14 cellular contexts compared by ENCODE assay signal in genomic region chr12:14138495-14138894, GRCh38.
DNase-seq lines count a peak whose midpoint lies in the region; ATAC-seq and TF ChIP-seq lines count a peak whose summit lies in the region.
"Had no signal": no experiment of that assay in that cellular context is flagged by ENCODE, and none has a peak within 500 bp of the region (broad histone marks: within the 10 kb centered on the region; RNA-seq: fewer than 3 reads in every experiment).

No MANE protein-coding gene starts in this region.

- ATAC-seq in HG03175 (IDR thresholded peaks at IDR 0.05; ENCODE audit: unreplicated experiment) = peak; percentile 59
- no peak for ATAC-seq in GM19023 (IDR thresholded peaks at IDR 0.05; ENCODE audit: unreplicated experiment)
- ATAC-seq: body of pancreas, heart right ventricle, upper lobe of right lung had no signal

- H3K4me1 Mint-ChIP-seq in brain (no peaks in the 10 kb centered on the region), neural crest cell (no peaks in the 10 kb centered on the region)

- H3K9me3 Mint-ChIP-seq in brain (peaks cover 0 to 2% (median 0%) of the 10 kb centered on the region in 5 experiments), neural crest cell (no peaks in the 10 kb centered on the region)
- H3K9me3 Mint-ChIP-seq: T-helper 1 cell treated with Interleukin-12 subunit alpha and Interleukin-12 subunit beta and Interleukin-4 antibody, amounts not matched to agents 30 μg/mL and 1 μg/mL, for 36 hours had no signal

- H3K27ac Mint-ChIP-seq in brain = no peak overlapping the region
- no peak overlapping the region for H3K27ac Mint-ChIP-seq in neural crest cell (ENCODE audit: unreplicated experiment)
- H3K27ac Mint-ChIP-seq: T-helper 1 cell treated with Interleukin-12 subunit alpha and Interleukin-12 subunit beta and Interleukin-4 antibody, amounts not matched to agents 30 μg/mL and 1 μg/mL, for 36 hours had no signal

- H3K36me3 Mint-ChIP-seq in brain = no peaks in the 10 kb centered on the region
- no peaks in the 10 kb centered on the region for H3K36me3 Mint-ChIP-seq in neural crest cell (ENCODE audit: low read depth)

- H3K4me3 Mint-ChIP-seq in brain (no peak overlapping the region), neural crest cell (no peak overlapping the region)
- H3K4me3 Mint-ChIP-seq: T-helper 1 cell treated with Interleukin-12 subunit alpha and Interleukin-12 subunit beta and Interleukin-4 antibody, amounts not matched to agents 30 μg/mL and 1 μg/mL, for 36 hours had no signal

- TF ChIP-seq CTCF in brain (conservative IDR thresholded peaks at IDR 0.05) = peak; percentile 22 to 47
- peak; percentile 62 for TF ChIP-seq CTCF in neural crest cell (conservative IDR thresholded peaks at IDR 0.05)

- DNase-seq in NCI-H2227 (lab: John Stamatoyannopoulos, UW; ENCODE audit: unreplicated experiment) (peak; percentile 4), NCI-H2227 treated with DMSO at 0.1 percent for 48 hours (lab: John Stamatoyannopoulos, UW) (no peak), neural crest cell (ENCODE audit: low read depth, low spot score) (peak; percentile 8), medulla oblongata (ENCODE audit: extremely low spot score) (no peak)
- no peak for DNase-seq in stimulated activated CD4-positive, alpha-beta T cell treated with anti-CD3 and anti-CD28 coated beads, Interleukin-4, amount 100 ng/mL, for 24 hours
- DNase-seq: body of pancreas, DMS79, heart right ventricle, NCI-H2081, upper lobe of right lung had no signal

- H3K27me3 Mint-ChIP-seq in brain (peaks cover 5% of the 10 kb centered on the region), neural crest cell (ENCODE audit: low read depth) (no peaks in the 10 kb centered on the region)

Comparison
In these comparisons a context has a peak if more than half of its experiments do, and no peak if none do; other contexts are left out.
1. DNase-seq: peak in NCI-H2227 (single experiment) and neural crest cell (single experiment); none in NCI-H2227 treated with DMSO at 0.1 percent for 48 hours (single experiment), stimulated activated CD4-positive, alpha-beta T cell treated with anti-CD3 and anti-CD28 coated beads, Interleukin-4, amount 100 ng/mL, for 24 hours (single experiment) and medulla oblongata (single experiment).